11 cellular contexts compared by ENCODE assay signal in the genomic region with DNA sequence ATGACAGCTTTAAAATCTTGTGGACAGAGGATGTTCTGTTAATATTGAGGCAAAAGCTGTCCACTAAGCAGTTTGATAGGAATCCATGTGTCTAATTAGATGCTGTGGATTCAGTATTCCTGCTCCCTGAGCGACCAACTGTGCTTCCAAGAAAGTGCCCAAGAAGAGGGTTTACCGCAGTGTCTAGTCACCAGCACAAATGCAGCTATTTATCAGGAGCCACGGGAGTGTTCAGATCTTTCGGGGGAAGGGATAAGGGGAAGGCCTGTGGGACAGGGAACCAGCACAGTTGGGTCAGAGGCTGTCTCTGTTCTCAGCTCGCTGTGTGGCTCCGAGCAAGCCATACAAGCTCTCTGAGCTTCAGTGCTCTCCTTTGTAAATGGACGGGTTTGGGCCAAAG.
DNase-seq lines count a peak whose midpoint lies in the region; ATAC-seq, FAIRE-seq and TF ChIP-seq lines count a peak whose summit lies in the region.
"Had no signal": no experiment of that assay in that cellular context is flagged by ENCODE, and none has a peak within 500 bp of the region (broad histone marks: within the 10 kb centered on the region; RNA-seq: fewer than 3 reads in every experiment).

No MANE protein-coding gene starts in this region.

- POLR2A ChIA-PET in K562 (lab: Yijun Ruan, JAX) = interaction anchor here (0.6 to 1.2 kb wide), 3 partner anchors 8 to 86 kb away, joined by 3 read pairs; no protein-coding TSS in a partner anchor

- H3K27me3 ChIP-seq in K562 (ENCODE audit: control insufficient read depth in 2 of 2, insufficient read depth in 2 of 2, low read length in 2 of 2) (peaks cover 28 to 63% of the 10 kb centered on the region in 2 experiments), left ventricle myocardium inferior (ENCODE audit: low read depth) (no peaks in the 10 kb centered on the region), neuronal stem cell (ENCODE audit: control insufficient read depth in 3 of 3, insufficient read depth in 3 of 3, low read depth in 1 of 3, low read length in 3 of 3) (no peaks in the 10 kb centered on the region), upper lobe of left lung (no peaks in the 10 kb centered on the region)

- H3K4me3 ChIP-seq in K562 = no peak overlapping the region
- no peak overlapping the region for H3K4me3 ChIP-seq in left ventricle myocardium inferior
- no peak overlapping the region for H3K4me3 ChIP-seq in neuronal stem cell (ENCODE audit: low read length in 2 of 2)
- no peak overlapping the region for H3K4me3 ChIP-seq in upper lobe of left lung

- no peak overlapping the region for H3K23ac ChIP-seq in neuronal stem cell (ENCODE audit: low read depth, low read length, poor library complexity)

- no peaks in the 10 kb centered on the region for H3K9me1 ChIP-seq in K562 (ENCODE audit: control insufficient read depth, insufficient read depth, low read length)

- no peak overlapping the region for H2BK120ac ChIP-seq in neuronal stem cell (ENCODE audit: low read depth, low read length)

- H4K91ac ChIP-seq in neuronal stem cell (ENCODE audit: low read depth, low read length, poor library complexity) = no peak overlapping the region

- intact Hi-C loops in K562 (cut with micrococcal nuclease) = loop anchor here (10.0 kb wide), 1 partner anchor 612 kb away; a partner anchor contains a TSS
- intact Hi-C loops in left ventricle myocardium inferior (cut with micrococcal nuclease) = no loop called here

- no peak overlapping the region for H3K27ac ChIP-seq in K562 (ENCODE audit: extremely low read depth, low read depth, low read length)
- peak overlapping the region; percentile 87 for H3K27ac ChIP-seq in left ventricle myocardium inferior (replicated peaks)
- H3K27ac ChIP-seq in neuronal stem cell (replicated peaks; ENCODE audit: low read length) = peak overlapping the region; percentile 55
- peak overlapping the region; percentile 79 to 82 (median 80) for H3K27ac ChIP-seq in upper lobe of left lung

- no peak overlapping the region for H2BK12ac ChIP-seq in neuronal stem cell (ENCODE audit: low read length)

- H3K9ac ChIP-seq in K562 (ENCODE audit: insufficient read depth in 1 of 2, low read depth in 2 of 2, low read length in 2 of 2) (no peak overlapping the region), neuronal stem cell (ENCODE audit: low read depth, low read length, poor library complexity) (no peak overlapping the region)

- no peak for TF ChIP-seq POLR2A in K562 (conservative IDR thresholded peaks at IDR 0.05)
- no peak for TF ChIP-seq POLR2A in upper lobe of left lung (IDR thresholded peaks at IDR 0.05)
- TF ChIP-seq POLR2A in H54 (IDR thresholded peaks at IDR 0.05; ENCODE audit: low read depth, low read length) = no peak

- H2AK5ac ChIP-seq in neuronal stem cell (ENCODE audit: low read depth, low read length) = no peak overlapping the region

- no peak overlapping the region for H3K14ac ChIP-seq in neuronal stem cell (ENCODE audit: low read length)

- H3K9me3 ChIP-seq in K562 (replicated peaks; ENCODE audit: control insufficient read depth, insufficient read depth, low read depth, low read length) = no peaks in the 10 kb centered on the region
- no peaks in the 10 kb centered on the region for H3K9me3 ChIP-seq in left ventricle myocardium inferior (replicated peaks)
- H3K9me3 ChIP-seq in neuronal stem cell (replicated peaks in 1 of 2; ENCODE audit: control insufficient read depth in 2 of 2, insufficient read depth in 1 of 2, low read depth in 1 of 2, low read length in 2 of 2) = no peaks in the 10 kb centered on the region
- H3K9me3 ChIP-seq in upper lobe of left lung = no peaks in the 10 kb centered on the region

- TF ChIP-seq RAD21 in K562 (CRISPR knock-in tag; conservative IDR thresholded peaks at IDR 0.05 in 1 of 2, IDR thresholded peaks at IDR 0.05 in 1 of 2) = no peak

- no peak for TF ChIP-seq CTCF in K562 (IDR thresholded peaks at IDR 0.05 in 2 of 3, conservative IDR thresholded peaks at IDR 0.05 in 1 of 3; ENCODE audit: insufficient read depth in 2 of 3, low read depth in 1 of 3, low read length in 3 of 3)
- no peak for TF ChIP-seq CTCF in left ventricle myocardium inferior (IDR thresholded peaks at IDR 0.05; ENCODE audit: borderline replicate concordance)
- TF ChIP-seq CTCF in upper lobe of left lung (IDR thresholded peaks at IDR 0.05) = no peak

- no peaks in the 10 kb centered on the region for H3K79me1 ChIP-seq in neuronal stem cell (ENCODE audit: low read depth, low read length)

- no peak for FAIRE-seq in K562 (lab: Jason Lieb, UNC)
- no peak for FAIRE-seq in H54 (lab: Jason Lieb, UNC)

- TF ChIP-seq EP300 in K562 (IDR thresholded peaks at IDR 0.05; ENCODE audit: low read length) (no peak), upper lobe of left lung (IDR thresholded peaks at IDR 0.05) (no peak)

- no peak overlapping the region for H3K4ac ChIP-seq in neuronal stem cell (ENCODE audit: low read length)

- no peaks in the 10 kb centered on the region; a peak in 2 of 5 replicates for H3K4me1 ChIP-seq in K562 (replicated peaks in 1 of 2; ENCODE audit: control insufficient read depth in 2 of 2, insufficient read depth in 2 of 2, low read length in 2 of 2)
- H3K4me1 ChIP-seq in left ventricle myocardium inferior = peaks cover 76% of the 10 kb centered on the region
- peaks cover 20 to 28% of the 10 kb centered on the region in 2 donors for H3K4me1 ChIP-seq in neuronal stem cell (ENCODE audit: control insufficient read depth in 2 of 2, insufficient read depth in 1 of 2, low read depth in 1 of 2, low read length in 2 of 2)
- peaks cover 41 to 45% (median 42%) of the 10 kb centered on the region in 4 donors for H3K4me1 ChIP-seq in upper lobe of left lung

- H3K4me2 ChIP-seq in K562 (ENCODE audit: insufficient read depth, low read length) (no peak overlapping the region), neuronal stem cell (ENCODE audit: insufficient read depth, low read length, poor library complexity, severe bottlenecking) (no peak overlapping the region)

- no peak overlapping the region for H4K8ac ChIP-seq in neuronal stem cell (ENCODE audit: low read depth, low read length)

- H3K18ac ChIP-seq in neuronal stem cell (ENCODE audit: low read length) = no peak overlapping the region

- BruUV-seq in K562 (replicated peaks; lab: Mats Ljungman, UMichigan) = no TSS peak

- ATAC-seq in K562 = no peak
- no peak for ATAC-seq in upper lobe of left lung (ENCODE audit: low FRiP score in 2 of 2)
- no peak for ATAC-seq in HG02610 (IDR thresholded peaks at IDR 0.05; ENCODE audit: unreplicated experiment)
- no peak for ATAC-seq in GM18867 (IDR thresholded peaks at IDR 0.05; ENCODE audit: unreplicated experiment)

- H4K20me1 ChIP-seq in K562 (replicated peaks; ENCODE audit: control insufficient read depth, insufficient read depth, low read length) = peaks cover 4% of the 10 kb centered on the region; the same call in 1 of the 2 replicates

- no peak overlapping the region for H2BK5ac ChIP-seq in neuronal stem cell (ENCODE audit: low read length)

- in situ Hi-C loops in K562 (cut with MboI) = no loop called here

- CTCF ChIA-PET in K562 (lab: Yijun Ruan, JAX; ENCODE audit: low intra/inter-chr PET ratio) = no interaction called here

- no peak overlapping the region for H2BK15ac ChIP-seq in neuronal stem cell (ENCODE audit: low read length)

- H3K79me2 ChIP-seq in K562 (ENCODE audit: control insufficient read depth, insufficient read depth, low read length) = no peaks in the 10 kb centered on the region

- H2AFZ ChIP-seq in K562 (ENCODE audit: low read depth, low read length) (no peak overlapping the region), neuronal stem cell (ENCODE audit: low read length) (peak overlapping the region; percentile 83)

- H3K36me3 ChIP-seq in K562 (ENCODE audit: control insufficient read depth, insufficient read depth, low read length) = no peaks in the 10 kb centered on the region
- peaks cover 4% of the 10 kb centered on the region for H3K36me3 ChIP-seq in left ventricle myocardium inferior
- peaks cover 2 to 10% of the 10 kb centered on the region in 2 donors for H3K36me3 ChIP-seq in neuronal stem cell (replicated peaks in 1 of 2; ENCODE audit: control insufficient read depth in 2 of 2, insufficient read depth in 2 of 2, low read length in 2 of 2)
- H3K36me3 ChIP-seq in upper lobe of left lung = peaks cover 0 to 12% (median 0%) of the 10 kb centered on the region in 4 donors

- DNase-seq in K562 (ENCODE audit: extremely low read depth in 1 of 4, low spot score in 3 of 4) (no peak), left ventricle myocardium inferior (no peak), neuronal stem cell (ENCODE audit: low spot score) (no peak), upper lobe of left lung (no peak), NCI-H748 (lab: John Stamatoyannopoulos, UW; ENCODE audit: unreplicated experiment) (no peak), H54 (ENCODE audit: insufficient read length, low spot score) (no peak)
- DNase-seq: Calu3; NCI-H1105; stimulated activated naive CD4-positive, alpha-beta T cell had no signal

- 10% methylated on average over 7 of the region's 7 CpGs for WGBS in K562 (ENCODE audit: insufficient coverage, low coverage, missing lambda C conversion rate)
- WGBS in neuronal stem cell (ENCODE audit: extremely low coverage in 2 of 2, insufficient read length in 2 of 2, insufficient replicate concordance in 1 of 2), 2 donors = no CpG with 5 or more reads among the region's 7 CpGs
- 74 to 79% methylated on average over 7 of the region's 7 CpGs for WGBS in upper lobe of left lung, 2 donors

TF ChIP-seq in K562, 482 proteins besides CTCF, POLR2A, EP300 and RAD21 (continues in another document):
- peak; percentile 72 for TF ChIP-seq BRD9 (IDR thresholded peaks at IDR 0.05; ENCODE audit: low read depth, partially characterized antibody)
- TF ChIP-seq SMARCA5 (IDR thresholded peaks at IDR 0.05) = no peak
- TF ChIP-seq, protein P1, sequence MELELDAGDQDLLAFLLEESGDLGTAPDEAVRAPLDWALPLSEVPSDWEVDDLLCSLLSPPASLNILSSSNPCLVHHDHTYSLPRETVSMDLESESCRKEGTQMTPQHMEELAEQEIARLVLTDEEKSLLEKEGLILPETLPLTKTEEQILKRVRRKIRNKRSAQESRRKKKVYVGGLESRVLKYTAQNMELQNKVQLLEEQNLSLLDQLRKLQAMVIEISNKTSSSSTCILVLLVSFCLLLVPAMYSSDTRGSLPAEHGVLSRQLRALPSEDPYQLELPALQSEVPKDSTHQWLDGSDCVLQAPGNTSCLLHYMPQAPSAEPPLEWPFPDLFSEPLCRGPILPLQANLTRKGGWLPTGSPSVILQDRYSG (tag; conservative IDR thresholded peaks at IDR 0.05; ENCODE audit: low read depth) = no peak
- TF ChIP-seq ZFP36 (IDR thresholded peaks at IDR 0.05; ENCODE audit: low read depth, low read length, partially characterized antibody) = peak; percentile 28
- no peak for TF ChIP-seq ATF1 (CRISPR knock-in tag; IDR thresholded peaks at IDR 0.05)
- no peak for TF ChIP-seq ATF1 (tag; IDR thresholded peaks at IDR 0.05)
- TF ChIP-seq RBM17 (IDR thresholded peaks at IDR 0.05; ENCODE audit: borderline replicate concordance, low read depth, low read length) = no peak
